In genomic region chr4:163017135-163017534, GRCh38 we compare ENCODE assay signal across 8 cellular contexts.
"Had no signal": no experiment of that assay in that cellular context is flagged by ENCODE, and none has a peak within 500 bp of the region (broad histone marks: within the 10 kb centered on the region; RNA-seq: fewer than 3 reads in every experiment).

No MANE protein-coding gene starts in this region.

- H3K4me3 ChIP-seq: GM12878 had no signal

- DNase-seq: GDM1, GF-D8 had no signal

- ATAC-seq: GM12878 had no signal

- FAIRE-seq: G401.6, GM12878, GM12891, GM12892, GM18507, GM19239 had no signal
